8 cellular contexts compared by ENCODE assay signal in the genomic region with DNA sequence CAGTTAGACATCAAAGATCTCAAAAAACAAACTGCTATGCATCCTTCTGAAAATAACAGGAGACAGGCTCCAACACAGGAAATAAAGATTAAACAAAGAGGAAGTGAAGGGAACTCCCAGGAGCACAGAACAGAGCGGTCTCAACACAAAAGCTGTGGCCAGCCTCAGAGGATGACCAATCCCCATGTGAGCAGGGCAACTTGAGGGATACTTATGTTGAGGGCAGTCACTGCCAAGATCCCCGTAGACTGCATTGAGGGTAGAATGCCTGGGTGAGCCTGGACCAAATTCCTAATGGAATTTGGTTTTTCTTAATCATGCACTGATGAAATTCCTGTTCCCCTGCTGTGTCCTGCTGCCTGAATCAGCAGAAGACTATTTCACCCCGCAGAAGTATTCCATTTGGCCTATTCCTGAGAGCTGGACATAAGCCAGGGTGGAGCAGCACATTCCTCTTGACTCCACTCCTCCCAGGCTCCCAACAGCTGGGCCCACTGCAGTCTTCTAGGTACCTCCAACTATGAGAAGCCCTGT. TPM values are rescaled to one million over a fixed set of nuclear protein-coding genes. Genes with fewer than 3 reads are reported as not detected.
DNase-seq lines count a peak whose midpoint lies in the region; ATAC-seq and TF ChIP-seq lines count a peak whose summit lies in the region.

No MANE protein-coding gene starts in this region.

- H3K9me3 ChIP-seq in mesodermal cell (ENCODE audit: control insufficient read depth, low read length): no peaks in the 10 kb centered on the region
- no peaks in the 10 kb centered on the region for H3K9me3 ChIP-seq in MM.1S (replicated peaks; ENCODE audit: insufficient read depth, low read length)

- H4K20me1 ChIP-seq in MM.1S (ENCODE audit: insufficient read depth, low read length): peaks cover 7% of the 10 kb centered on the region; the same call in 1 of the 2 replicates

- H3K9me3 Mint-ChIP-seq in effector memory CD8-positive, alpha-beta T cell: no peaks in the 10 kb centered on the region
- no peaks in the 10 kb centered on the region for H3K9me3 Mint-ChIP-seq in glutamatergic neuron (ENCODE audit: unreplicated experiment)

- peaks cover 34% of the 10 kb centered on the region for H3K4me1 ChIP-seq in mesodermal cell (ENCODE audit: control insufficient read depth, insufficient read depth, low read length, poor library complexity, severe bottlenecking)
- peaks cover 10% of the 10 kb centered on the region for H3K4me1 ChIP-seq in MM.1S (ENCODE audit: low read length)

- no peak overlapping the region for H3K4me2 ChIP-seq in MM.1S (ENCODE audit: low read depth, low read length)

- H3K27me3 ChIP-seq in MM.1S (replicated peaks; ENCODE audit: insufficient read depth, low read length): no peaks in the 10 kb centered on the region

- no peaks in the 10 kb centered on the region for H3K36me3 ChIP-seq in mesodermal cell (ENCODE audit: control insufficient read depth, insufficient read depth, low read length)
- no peaks in the 10 kb centered on the region for H3K36me3 ChIP-seq in MM.1S (replicated peaks; ENCODE audit: insufficient read depth, low read length)

- peaks cover 90% of the 10 kb centered on the region for H3K79me2 ChIP-seq in MM.1S (ENCODE audit: low read length)

- no peaks in the 10 kb centered on the region for H3K27me3 Mint-ChIP-seq in effector memory CD8-positive, alpha-beta T cell
- no peaks in the 10 kb centered on the region for H3K27me3 Mint-ChIP-seq in glutamatergic neuron (ENCODE audit: unreplicated experiment)

- no peaks in the 10 kb centered on the region for H3K9me2 ChIP-seq in MM.1S (replicated peaks; ENCODE audit: insufficient read depth, low read length)

- H3K4me3 Mint-ChIP-seq in effector memory CD8-positive, alpha-beta T cell: peak overlapping the region; percentile 76 to 77
- H3K4me3 Mint-ChIP-seq in glutamatergic neuron (ENCODE audit: unreplicated experiment): no peak overlapping the region

- H3K36me3 Mint-ChIP-seq in effector memory CD8-positive, alpha-beta T cell (ENCODE audit: insufficient read depth): peaks cover 19% of the 10 kb centered on the region
- no peaks in the 10 kb centered on the region for H3K36me3 Mint-ChIP-seq in glutamatergic neuron (ENCODE audit: unreplicated experiment)

- DNase-seq in DMS53 treated with DMSO at 0.1 percent for 48 hours (lab: John Stamatoyannopoulos, UW; ENCODE audit: unreplicated experiment) (peak; percentile 30), NCI-H69 (lab: John Stamatoyannopoulos, UW) (peak; percentile 22), NCI-H524 treated with DMSO at 0.1 percent for 48 hours (lab: John Stamatoyannopoulos, UW) (no peak), glutamatergic neuron (no peak), MM.1S (no peak)
- DNase-seq in effector memory CD8-positive, alpha-beta T cell: no peak

- no peaks in the 10 kb centered on the region for H3F3A ChIP-seq in MM.1S (ENCODE audit: insufficient read depth, low read length)

- H2AFZ ChIP-seq in MM.1S (ENCODE audit: low read length): no peak overlapping the region

- H3K4me3 ChIP-seq in mesodermal cell (ENCODE audit: extremely low read depth, insufficient read depth, low read length, poor library complexity, severe bottlenecking) (no peak overlapping the region), MM.1S (ENCODE audit: low read length) (no peak overlapping the region)

- peak; percentile 13 for ATAC-seq in effector memory CD8-positive, alpha-beta T cell (replicated peaks)
- no peak for ATAC-seq in GM18861 (IDR thresholded peaks at IDR 0.05; ENCODE audit: unreplicated experiment)

- TF ChIP-seq CTCF in glutamatergic neuron (IDR thresholded peaks at IDR 0.05; ENCODE audit: partially characterized antibody, unreplicated experiment) (no peak), MM.1S (IDR thresholded peaks at IDR 0.05; ENCODE audit: low read length) (no peak)

- H3K4me1 Mint-ChIP-seq in effector memory CD8-positive, alpha-beta T cell (ENCODE audit: low read depth in 2 of 2): peaks cover 78 to 89% of the 10 kb centered on the region in 2 donors
- H3K4me1 Mint-ChIP-seq in glutamatergic neuron (ENCODE audit: low read depth, unreplicated experiment): no peaks in the 10 kb centered on the region

- H3K27ac Mint-ChIP-seq in effector memory CD8-positive, alpha-beta T cell: peak overlapping the region; percentile 74 to 94
- no peak overlapping the region for H3K27ac Mint-ChIP-seq in glutamatergic neuron (ENCODE audit: unreplicated experiment)

- peak overlapping the region; percentile 65 for H3K27ac ChIP-seq in mesodermal cell (ENCODE audit: low read depth, low read length, severe bottlenecking)
- no peak overlapping the region for H3K27ac ChIP-seq in MM.1S (ENCODE audit: low read length)

- WGBS in mesodermal cell (ENCODE audit: insufficient coverage in 2 of 2), 2 experiments: 69 to 71% methylated on average over 2 to 3 of the region's 3 CpGs

- no peak overlapping the region for H3K9ac ChIP-seq in MM.1S (ENCODE audit: low read length)

RNA-seq across cellular contexts. Expression of a gene that starts 49.0 kb away (rescaled TPM):
- 57.4 TPM for polyA plus RNA-seq in mesodermal cell (2013, experiment 1 of 2)
- 53.1 TPM for polyA plus RNA-seq in mesodermal cell (2013, experiment 2 of 2)
- 16.9 TPM for total RNA-seq in glutamatergic neuron (ENCODE audit: unreplicated experiment)

Comparison
In these comparisons a context has a peak if more than half of its experiments do, and no peak if none do; other contexts are left out.
1. DNase-seq: peak in DMS53 treated with DMSO at 0.1 percent for 48 hours (single experiment) and NCI-H69 (single experiment); none in effector memory CD8-positive, alpha-beta T cell (0 of 3), NCI-H524 treated with DMSO at 0.1 percent for 48 hours (single experiment), glutamatergic neuron (single experiment) and MM.1S (single experiment).